ENCODE assay signal across 17 cellular contexts in the genomic region with DNA sequence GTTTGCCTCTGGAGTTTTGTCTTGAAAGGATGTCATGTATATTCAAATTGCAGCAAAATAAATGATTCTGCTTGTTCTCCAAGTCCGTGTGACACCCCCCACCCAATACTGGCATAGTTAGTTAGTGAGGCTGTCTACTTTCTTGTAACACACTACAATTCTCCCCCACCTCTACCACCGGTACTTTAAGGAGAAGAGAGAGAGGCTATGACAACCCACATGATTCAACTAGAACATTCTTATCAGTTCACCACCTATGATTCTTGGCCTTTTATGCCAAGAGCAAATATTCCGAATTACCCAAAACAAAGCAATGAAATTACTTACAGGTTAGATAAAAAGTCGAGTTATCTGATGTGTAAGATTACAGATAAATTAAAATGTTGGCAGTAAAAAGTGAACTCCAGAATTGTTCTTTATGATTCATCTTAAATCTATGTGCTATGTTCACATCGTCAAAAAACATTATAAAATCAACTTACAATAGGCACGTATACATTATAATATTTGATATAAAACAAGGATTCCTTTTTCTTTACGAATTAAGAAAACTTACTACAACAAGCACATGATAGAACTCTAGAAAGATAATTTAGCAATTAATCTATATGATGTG. TPM values are rescaled to one million over a fixed set of nuclear protein-coding genes. Genes with fewer than 3 reads are reported as not detected.
DNase-seq lines count a peak whose midpoint lies in the region; FAIRE-seq and TF ChIP-seq lines count a peak whose summit lies in the region.
"Had no signal": no experiment of that assay in that cellular context is flagged by ENCODE, and none has a peak within 500 bp of the region (broad histone marks: within the 10 kb centered on the region; RNA-seq: fewer than 3 reads in every experiment).

No MANE protein-coding gene starts in this region.

- no peaks in the 10 kb centered on the region for H3K27me3 ChIP-seq in osteoblast (ENCODE audit: insufficient read depth, low read length)

- TF ChIP-seq POLR2A in GM12892 (IDR thresholded peaks at IDR 0.05; ENCODE audit: low read depth, low read length) = no peak; the same call in none of the 2 replicates

- H3K79me2 ChIP-seq in osteoblast (ENCODE audit: insufficient read depth, low read length) = peaks cover 8% of the 10 kb centered on the region

- H4K20me1 ChIP-seq in osteoblast (ENCODE audit: insufficient read depth, low read length) = no peaks in the 10 kb centered on the region

- H2AFZ ChIP-seq in osteoblast (ENCODE audit: low read length) = no peak overlapping the region

- H3K36me3 ChIP-seq in osteoblast (ENCODE audit: insufficient read depth, low read length) = no peaks in the 10 kb centered on the region

- peak; percentile 81 for FAIRE-seq in GM12892 (lab: Jason Lieb, UNC)
- FAIRE-seq: G401.6, H54 had no signal

- no peak for DNase-seq in GM12892 (ENCODE audit: insufficient read length)
- DNase-seq in NCI-H226 = peak; percentile 13
- DNase-seq in fibroblast of the aortic adventitia (ENCODE audit: low read depth) = peak; percentile 10
- no peak for DNase-seq in osteoblast (ENCODE audit: insufficient read length, low spot score, missing footprints)
- no peak for DNase-seq in NCI-H2227 (lab: John Stamatoyannopoulos, UW; ENCODE audit: unreplicated experiment)
- no peak for DNase-seq in foreskin melanocyte
- no peak for DNase-seq in NCI-H1417 treated with DMSO at 0.1 percent for 48 hours (lab: John Stamatoyannopoulos, UW)
- no peak for DNase-seq in NCI-H524 (lab: John Stamatoyannopoulos, UW)
- DNase-seq: Karpas-422, NCI-H1092, NCI-H1436 treated with DMSO at 0.1 percent for 48 hours, NCI-H1930, NCI-H510A treated with DMSO at 0.1 percent for 48 hours, NCI-H82, Right ventricle myocardium superior had no signal

- H3K9me3 ChIP-seq in osteoblast (ENCODE audit: low read depth, low read length) = no peaks in the 10 kb centered on the region

- H3K4me1 ChIP-seq in osteoblast (ENCODE audit: insufficient read depth, low read length) = no peaks in the 10 kb centered on the region

- peak overlapping the region; percentile 31 for H3K4me2 ChIP-seq in osteoblast (ENCODE audit: insufficient read depth, low read length)

- no peak overlapping the region for H3K27ac ChIP-seq in osteoblast (ENCODE audit: low read depth, low read length)

- H3K4me3 ChIP-seq in fibroblast of the aortic adventitia (ENCODE audit: low read depth, low read length) (no peak overlapping the region), osteoblast (ENCODE audit: insufficient read depth, low read length) (no peak overlapping the region)

- TF ChIP-seq CTCF in fibroblast of the aortic adventitia (IDR thresholded peaks at IDR 0.05; ENCODE audit: insufficient read depth, low read length) = no peak
- no peak for TF ChIP-seq CTCF in osteoblast (IDR thresholded peaks at IDR 0.05; ENCODE audit: extremely low read depth, low read depth, low read length)

RNA-seq across cellular contexts. Expression of a gene that starts 14.4 kb away (rescaled TPM):
- 207 TPM for polyA plus RNA-seq in GM12892 (2012; ENCODE audit: missing spikeins)
- total RNA-seq in fibroblast of the aortic adventitia (ENCODE audit: low replicate concordance) = 23.5 and 38.6 TPM in 2 replicates
- total RNA-seq in osteoblast = 9.4 and 13.4 TPM in 2 replicates

Comparison
In these comparisons a context has a peak if more than half of its experiments do, and no peak if none do; other contexts are left out.
1. DNase-seq: peak in NCI-H226 (single experiment) and fibroblast of the aortic adventitia (single experiment); none in GM12892 (single experiment), osteoblast (single experiment), NCI-H2227 (single experiment), foreskin melanocyte (single experiment), NCI-H1417 treated with DMSO at 0.1 percent for 48 hours (single experiment) and NCI-H524 (0 of 2).